ENCODE assay signal across 24 cellular contexts in the genomic region with DNA sequence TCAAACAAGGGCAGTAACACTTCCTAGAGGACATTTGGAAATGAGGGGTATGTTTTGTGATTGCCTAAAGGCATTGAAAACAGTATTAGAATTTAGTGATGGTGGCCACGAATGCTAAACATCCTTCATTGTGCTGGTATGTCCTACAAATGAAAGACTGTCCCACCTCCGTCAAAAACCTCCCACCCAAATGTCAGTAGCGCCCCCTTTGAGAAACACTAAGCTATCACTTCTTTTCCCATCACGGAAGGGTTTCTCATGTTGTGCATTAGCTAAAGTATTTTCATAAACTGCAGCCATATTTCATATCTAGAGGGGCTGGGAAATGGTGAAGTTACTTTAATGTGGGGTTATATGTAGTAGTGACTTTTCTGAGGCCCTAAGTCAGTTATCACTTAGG.
"Had no signal": no experiment of that assay in that cellular context is flagged by ENCODE, and none has a peak within 500 bp of the region (broad histone marks: within the 10 kb centered on the region; RNA-seq: fewer than 3 reads in every experiment).

No MANE protein-coding gene starts in this region.

- H3K27me3 ChIP-seq: breast epithelium, colonic mucosa had no signal

- H3K36me3 ChIP-seq: breast epithelium, colonic mucosa had no signal

- ATAC-seq: activated CD8-positive, alpha-beta T cell treated with anti-CD3 and anti-CD28 coated beads, Interleukin-2, amount 10 ng/mL, durations not matched to agents 7 days and 5 days; PC-3; Right ventricle myocardium inferior had no signal

- H3K4me3 Mint-ChIP-seq: activated CD8-positive, alpha-beta T cell treated with anti-CD3 and anti-CD28 coated beads, Interleukin-2, amount 10 ng/mL, durations not matched to agents 7 days and 5 days; activated naive CD4-positive, alpha-beta T cell treated with anti-CD3 and anti-CD28 coated beads, Interleukin-2, amount 50 U/mL, for 24 hours; activated T-cell treated with anti-CD3 and anti-CD28 coated beads, Interleukin-2, amount 50 U/mL, for 24 hours; activated T-helper 1 cell treated with anti-CD3 and anti-CD28 coated beads, Interleukin-12 subunit alpha, Interleukin-12 subunit beta, Interleukin-2, Interleukin-4 antibody, amounts not matched to agents 30 ng/mL and 10 ng/mL and 1 ng/mL, durations not matched to agents 14 hours and 24 hours and 36 hours had no signal

- H3K36me3 Mint-ChIP-seq: activated naive CD4-positive, alpha-beta T cell treated with anti-CD3 and anti-CD28 coated beads, Interleukin-2, amount 50 U/mL, for 24 hours had no signal

- H3K27me3 Mint-ChIP-seq: activated naive CD4-positive, alpha-beta T cell treated with anti-CD3 and anti-CD28 coated beads, Interleukin-2, amount 50 U/mL, for 24 hours; activated T-cell treated with anti-CD3 and anti-CD28 coated beads, Interleukin-2, amount 50 U/mL, for 24 hours had no signal

- DNase-seq: activated CD4-positive, alpha-beta T cell treated with anti-CD3 and anti-CD28 coated beads for 48 hours; activated CD4-positive, alpha-beta T cell treated with anti-CD3 and anti-CD28 coated beads, Interleukin-2, amount 50 U/mL, for 4 hours; activated CD4-positive, CD25-positive, alpha-beta regulatory T cell treated with anti-CD3 and anti-CD28 coated beads, Interleukin-2, amount 50 U/mL, for 72 hours; activated CD8-positive, alpha-beta T cell treated with anti-CD3 and anti-CD28 coated beads, Interleukin-2, amount 10 ng/mL, durations not matched to agents 7 days and 5 days; activated effector memory CD4-positive, alpha-beta T cell treated with Interleukin-2 at 50 U/mL for 16 hours; activated naive CD4-positive, alpha-beta T cell; activated T-cell treated with anti-CD3 and anti-CD28 coated beads, Interleukin-2, amount 50 U/mL, for 24 hours; aorta; caudate nucleus; colonic mucosa; NCI-H1092; NCI-H2029; NCI-H2107; NCI-H2171 treated with DMSO at 0.1 percent for 48 hours; NCI-H226; NCI-H774; PC-3; RPMI8226; SW 1271 had no signal

- H3K4me3 ChIP-seq: breast epithelium, colonic mucosa, SK-N-MC had no signal

- H3K27ac Mint-ChIP-seq: activated CD8-positive, alpha-beta T cell treated with anti-CD3 and anti-CD28 coated beads, Interleukin-2, amount 10 ng/mL, durations not matched to agents 7 days and 5 days; activated naive CD4-positive, alpha-beta T cell treated with anti-CD3 and anti-CD28 coated beads, Interleukin-2, amount 50 U/mL, for 24 hours; activated T-cell treated with anti-CD3 and anti-CD28 coated beads, Interleukin-2, amount 50 U/mL, for 24 hours; activated T-helper 1 cell treated with anti-CD3 and anti-CD28 coated beads, Interleukin-12 subunit alpha, Interleukin-12 subunit beta, Interleukin-2, Interleukin-4 antibody, amounts not matched to agents 30 ng/mL and 10 ng/mL and 1 ng/mL, durations not matched to agents 14 hours and 24 hours and 36 hours had no signal

- H3K4me1 ChIP-seq: breast epithelium, colonic mucosa had no signal

- H3K27ac ChIP-seq: breast epithelium, colonic mucosa, SK-N-MC had no signal

- H3K9me3 ChIP-seq: breast epithelium, colonic mucosa had no signal

- H3K4me1 Mint-ChIP-seq: activated naive CD4-positive, alpha-beta T cell treated with anti-CD3 and anti-CD28 coated beads, Interleukin-2, amount 50 U/mL, for 24 hours had no signal
